9 cellular contexts compared by ENCODE assay signal in the genomic region with DNA sequence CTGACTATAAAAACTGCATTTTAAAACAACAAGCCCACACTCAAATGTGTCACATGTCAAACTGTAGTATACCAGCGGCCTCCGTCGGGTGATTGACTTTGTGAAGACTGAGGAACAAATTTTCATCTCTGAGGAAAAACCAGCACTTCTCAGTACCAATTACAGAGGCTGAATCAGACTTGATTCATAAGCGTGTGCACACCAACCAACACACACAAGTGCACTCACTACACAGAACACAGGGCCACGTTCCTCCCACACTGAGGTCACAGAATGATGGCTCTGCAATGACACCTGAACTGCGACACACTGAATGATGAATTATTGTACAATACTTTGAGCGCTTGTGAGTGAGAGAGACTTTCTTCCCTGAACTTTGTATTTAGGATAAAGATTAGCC. TPM values are rescaled to one million over a fixed set of nuclear protein-coding genes. Genes with fewer than 3 reads are reported as not detected.
DNase-seq lines count a peak whose midpoint lies in the region; ATAC-seq and TF ChIP-seq lines count a peak whose summit lies in the region.
"Had no signal": no experiment of that assay in that cellular context is flagged by ENCODE, and none has a peak within 500 bp of the region (broad histone marks: within the 10 kb centered on the region; RNA-seq: fewer than 3 reads in every experiment).

No MANE protein-coding gene starts in this region.

- H3K27ac Mint-ChIP-seq in CD4-positive, alpha-beta T cell = peak overlapping the region; percentile 85
- H3K27ac Mint-ChIP-seq in T-cell (peak overlapping the region; percentile 88 to 95), MCF 10A (ENCODE audit: low read depth, unreplicated experiment) (peak overlapping the region; percentile 62)

- no TSS peak for BruUV-seq in MCF 10A (replicated peaks; lab: Mats Ljungman, UMichigan)

- ATAC-seq in CD4-positive, alpha-beta T cell (ENCODE audit: poor library complexity) = peak; percentile 55
- ATAC-seq in T-cell (replicated peaks in 1 of 4) = peak; percentile 19 to 58 (median 32)
- ATAC-seq in HG03432 (IDR thresholded peaks at IDR 0.05; ENCODE audit: unreplicated experiment) = no peak
- no peak for ATAC-seq in HG03175 (IDR thresholded peaks at IDR 0.05; ENCODE audit: unreplicated experiment)

- peak overlapping the region; percentile 72 for H3K4me2 ChIP-seq in skeletal muscle satellite cell (ENCODE audit: low read length)

- no peak for TF ChIP-seq CTCF in CD4-positive, alpha-beta T cell (IDR thresholded peaks at IDR 0.05)
- TF ChIP-seq CTCF in MCF 10A (IDR thresholded peaks at IDR 0.05; ENCODE audit: unreplicated experiment) (no peak), ovary (IDR thresholded peaks at IDR 0.05) (no peak), coronary artery (IDR thresholded peaks at IDR 0.05) (no peak)

- H3K27me3 ChIP-seq in CD4-positive, alpha-beta T cell (ENCODE audit: control insufficient read depth, insufficient read depth, low read length) = no peaks in the 10 kb centered on the region
- no peaks in the 10 kb centered on the region for H3K27me3 ChIP-seq in skeletal muscle satellite cell (ENCODE audit: control insufficient read depth, insufficient read depth, low read length)
- no peaks in the 10 kb centered on the region for H3K27me3 ChIP-seq in ovary
- H3K27me3 ChIP-seq: pancreas had no signal

- no peaks in the 10 kb centered on the region for H3K27me3 Mint-ChIP-seq in CD4-positive, alpha-beta T cell
- H3K27me3 Mint-ChIP-seq in T-cell (no peaks in the 10 kb centered on the region), MCF 10A (ENCODE audit: insufficient read depth, unreplicated experiment) (no peaks in the 10 kb centered on the region)

- H3K9me3 ChIP-seq in CD4-positive, alpha-beta T cell (ENCODE audit: control insufficient read depth, low read length) = no peaks in the 10 kb centered on the region
- no peaks in the 10 kb centered on the region for H3K9me3 ChIP-seq in skeletal muscle satellite cell (replicated peaks; ENCODE audit: low read length)
- no peaks in the 10 kb centered on the region for H3K9me3 ChIP-seq in ovary
- H3K9me3 ChIP-seq: pancreas had no signal

- POLR2A ChIA-PET in CD4-positive, alpha-beta T cell (lab: Charles Lee) = interaction anchor here (0.7 to 2.3 kb wide), 4 partner anchors 11 to 30 kb away, joined by 3 to 7 read pairs (median 4); partner anchors contain the start of gene XPO6
- POLR2A ChIA-PET in T-cell (lab: Charles Lee) (interaction anchor here (0.6 to 1.0 kb wide), 2 partner anchors 12 to 27 kb away, joined by 3 to 5 read pairs; no protein-coding TSS in a partner anchor), MCF 10A (lab: Yijun Ruan, JAX) (interaction anchor here (0.9 to 2.6 kb wide), 8 partner anchors 9 to 30 kb away, joined by 3 to 19 read pairs (median 4); no protein-coding TSS in a partner anchor)

- peak overlapping the region; percentile 20 for H3K9ac ChIP-seq in skeletal muscle satellite cell (ENCODE audit: low read depth, low read length)

- intact Hi-C loops in CD4-positive, alpha-beta T cell (cut with DNase I, micrococcal nuclease) = loop anchor here in 1 of 2 experiments (5.0 kb wide), 1 partner anchor 35 kb away; no protein-coding TSS in a partner anchor
- intact Hi-C loops in MCF 10A (cut with micrococcal nuclease) = no loop called here
- intact Hi-C loops in ovary (cut with DNase I) = no loop called here

- TF ChIP-seq EP300 in ovary (IDR thresholded peaks at IDR 0.05) = no peak

- H3K4me3 Mint-ChIP-seq in CD4-positive, alpha-beta T cell = peak overlapping the region; percentile 69
- peak overlapping the region; percentile 2 to 77 (median 34) for H3K4me3 Mint-ChIP-seq in T-cell
- H3K4me3 Mint-ChIP-seq in MCF 10A (ENCODE audit: unreplicated experiment) = no peak overlapping the region

- H3K27ac ChIP-seq in CD4-positive, alpha-beta T cell (ENCODE audit: low read depth, low read length) = peak overlapping the region; percentile 52
- H3K27ac ChIP-seq in ovary (no peak overlapping the region), coronary artery (peak overlapping the region in 1 of 2 donors; percentile 52)

- H3K36me3 Mint-ChIP-seq in CD4-positive, alpha-beta T cell (ENCODE audit: low read depth) = peaks cover 82% of the 10 kb centered on the region
- peaks cover 47% of the 10 kb centered on the region for H3K36me3 Mint-ChIP-seq in T-cell
- H3K36me3 Mint-ChIP-seq in MCF 10A (ENCODE audit: insufficient read depth, unreplicated experiment) = peaks cover 44% of the 10 kb centered on the region

- peak in 3 of 10 experiments; percentile 13 to 36 (median 22) for DNase-seq in CD4-positive, alpha-beta T cell
- peak in 8 of 34 experiments; percentile 4 to 34 (median 21) for DNase-seq in T-cell
- DNase-seq in MCF 10A (ENCODE audit: unreplicated experiment) = peak; percentile 13
- no peak for DNase-seq in ovary
- no peak for DNase-seq in coronary artery (ENCODE audit: low spot score)

- no peak overlapping the region for H3K4me3 ChIP-seq in skeletal muscle satellite cell (ENCODE audit: low read length)
- H3K4me3 ChIP-seq in ovary = no peak overlapping the region
- H3K4me3 ChIP-seq in coronary artery = no peak overlapping the region
- H3K4me3 ChIP-seq: pancreas had no signal

- 71 to 77% (median 75%) methylated on average over 7 of the region's 7 CpGs for WGBS in ovary, 3 donors

- CTCF ChIA-PET in CD4-positive, alpha-beta T cell (lab: Charles Lee) = interaction anchor here (1.0 to 2.3 kb wide), 5 partner anchors 12 to 41 kb away, joined by 3 to 9 read pairs (median 4); no protein-coding TSS in a partner anchor
- CTCF ChIA-PET in T-cell (lab: Charles Lee) = no interaction called here
- CTCF ChIA-PET in MCF 10A (lab: Yijun Ruan, JAX) = no interaction called here

- peaks cover 35% of the 10 kb centered on the region for H3K4me1 ChIP-seq in skeletal muscle satellite cell (ENCODE audit: control insufficient read depth, insufficient read depth, low read length)
- peaks cover 19% of the 10 kb centered on the region for H3K4me1 ChIP-seq in ovary (ENCODE audit: insufficient read depth)

- no peak for TF ChIP-seq POLR2A in ovary (IDR thresholded peaks at IDR 0.05)

- H3K9me3 Mint-ChIP-seq in CD4-positive, alpha-beta T cell = peaks cover 2% of the 10 kb centered on the region
- H3K9me3 Mint-ChIP-seq in T-cell (peaks cover 0 to 2% (median 0%) of the 10 kb centered on the region in 3 donors), MCF 10A (ENCODE audit: unreplicated experiment) (no peaks in the 10 kb centered on the region)

- H3K36me3 ChIP-seq in skeletal muscle satellite cell (ENCODE audit: insufficient read depth, low read length) (peaks cover 4% of the 10 kb centered on the region), ovary (no peaks in the 10 kb centered on the region)
- H3K36me3 ChIP-seq: pancreas had no signal

- peaks cover 93% of the 10 kb centered on the region for H3K4me1 Mint-ChIP-seq in CD4-positive, alpha-beta T cell (ENCODE audit: low read depth)
- H3K4me1 Mint-ChIP-seq in T-cell (peaks cover 84 to 94% (median 91%) of the 10 kb centered on the region in 3 donors), MCF 10A (ENCODE audit: insufficient read depth, unreplicated experiment) (peaks cover 31% of the 10 kb centered on the region)

RNA-seq across cellular contexts. Expression of gene XPO6, which starts 29.6 kb away (rescaled TPM):
- 100 to 1,000 TPM; 378 to 390 TPM for total RNA-seq in CD4-positive, alpha-beta T cell
- total RNA-seq in T-cell (100 to 1,000 TPM; 355 to 403 (median 391) TPM), MCF 10A (2022) (184 and 200 TPM in 2 replicates), ovary (10 to 100 TPM; 35.8 to 98.2 (median 65.0) TPM)
- 84.9 and 88.9 TPM in 2 replicates for total RNA-seq in skeletal muscle satellite cell (2012; rRNA removed)
- polyA plus RNA-seq in ovary = 10 to 100 TPM; 30.3 to 87.0 TPM

Comparison
In these comparisons a context has a peak if more than half of its experiments do, and no peak if none do; other contexts are left out.
1. ATAC-seq: peak in CD4-positive, alpha-beta T cell (single experiment) and T-cell (4 of 4); none in HG03432 (single experiment) and HG03175 (single experiment).
2. Peak in every context shown above with its lines, with median percentiles within 50 percentile points of each other: H3K27ac Mint-ChIP-seq.